In genomic region chr7:16070806-16071205, GRCh38 we compare ENCODE assay signal across 10 cellular contexts.
DNase-seq lines count a peak whose midpoint lies in the region; ATAC-seq, FAIRE-seq and TF ChIP-seq lines count a peak whose summit lies in the region.
"Had no signal": no experiment of that assay in that cellular context is flagged by ENCODE, and none has a peak within 500 bp of the region (broad histone marks: within the 10 kb centered on the region; RNA-seq: fewer than 3 reads in every experiment).

No MANE protein-coding gene starts in this region.

- WGBS in K562 (ENCODE audit: insufficient coverage, low coverage, missing lambda C conversion rate) = 44% methylated on average over 3 of the region's 3 CpGs
- WGBS in psoas muscle, 3 donors = 75 to 80% (median 75%) methylated on average over 3 of the region's 3 CpGs

- H3K4me2 ChIP-seq in K562 (ENCODE audit: insufficient read depth, low read length) (no peak overlapping the region), PC-9 (no peak overlapping the region)
- H3K4me2 ChIP-seq: BLaER1 treated with 17β-estradiol and CSF1 and Interleukin-3, amounts not matched to agents 10 nM and 100 nM had no signal

- TF ChIP-seq POLR2A in K562 (conservative IDR thresholded peaks at IDR 0.05) = no peak

- POLR2A ChIA-PET in K562 (lab: Yijun Ruan, JAX) = no interaction called here
- POLR2A ChIA-PET in PC-9 (lab: Charles Lee; ENCODE audit: unreplicated experiment) = no interaction called here

- TF ChIP-seq EP300 in K562 (IDR thresholded peaks at IDR 0.05; ENCODE audit: low read length) = no peak

- H3K9me3 ChIP-seq in left ventricle myocardium inferior (replicated peaks) (no peaks in the 10 kb centered on the region), right atrium auricular region (no peaks in the 10 kb centered on the region), K562 (replicated peaks; ENCODE audit: control insufficient read depth, insufficient read depth, low read depth, low read length) (no peaks in the 10 kb centered on the region), psoas muscle (no peaks in the 10 kb centered on the region), PC-9 (ENCODE audit: insufficient read depth, low read depth) (no peaks in the 10 kb centered on the region)
- H3K9me3 ChIP-seq: BLaER1 treated with 17β-estradiol and CSF1 and Interleukin-3, amounts not matched to agents 10 nM and 100 nM had no signal

- no peak overlapping the region for H3K9ac ChIP-seq in K562 (ENCODE audit: insufficient read depth in 1 of 2, low read depth in 2 of 2, low read length in 2 of 2)
- H3K9ac ChIP-seq: BLaER1 treated with 17β-estradiol and CSF1 and Interleukin-3, amounts not matched to agents 10 nM and 100 nM had no signal

- H3K9me2 ChIP-seq in PC-9 (ENCODE audit: insufficient read depth) = no peaks in the 10 kb centered on the region

- FAIRE-seq in K562 (lab: Jason Lieb, UNC) = peak; percentile 35

- no peaks in the 10 kb centered on the region for H4K20me1 ChIP-seq in K562 (replicated peaks; ENCODE audit: control insufficient read depth, insufficient read depth, low read length)
- H4K20me1 ChIP-seq in PC-9 (ENCODE audit: insufficient read depth) = no peaks in the 10 kb centered on the region
- H4K20me1 ChIP-seq: BLaER1 treated with 17β-estradiol and CSF1 and Interleukin-3, amounts not matched to agents 10 nM and 100 nM had no signal

- H3K27me3 ChIP-seq in left ventricle myocardium inferior (ENCODE audit: low read depth) (no peaks in the 10 kb centered on the region), right atrium auricular region (no peaks in the 10 kb centered on the region), K562 (ENCODE audit: control insufficient read depth in 2 of 2, insufficient read depth in 2 of 2, low read length in 2 of 2) (no peaks in the 10 kb centered on the region), psoas muscle (ENCODE audit: insufficient read depth in 3 of 3, low read length in 2 of 3) (no peaks in the 10 kb centered on the region), PC-9 (ENCODE audit: insufficient read depth, low read depth) (no peaks in the 10 kb centered on the region)
- H3K27me3 ChIP-seq: BLaER1 treated with 17β-estradiol and CSF1 and Interleukin-3, amounts not matched to agents 10 nM and 100 nM had no signal

- H3K36me3 ChIP-seq in left ventricle myocardium inferior (no peaks in the 10 kb centered on the region), right atrium auricular region (no peaks in the 10 kb centered on the region), K562 (ENCODE audit: control insufficient read depth, insufficient read depth, low read length) (no peaks in the 10 kb centered on the region), psoas muscle (ENCODE audit: insufficient read depth in 1 of 2, low read depth in 1 of 2) (no peaks in the 10 kb centered on the region), PC-9 (ENCODE audit: low read depth) (no peaks in the 10 kb centered on the region)
- H3K36me3 ChIP-seq: BLaER1 treated with 17β-estradiol and CSF1 and Interleukin-3, amounts not matched to agents 10 nM and 100 nM had no signal

- no peak for TF ChIP-seq CTCF in left ventricle myocardium inferior (IDR thresholded peaks at IDR 0.05; ENCODE audit: borderline replicate concordance)
- no peak for TF ChIP-seq CTCF in right atrium auricular region (IDR thresholded peaks at IDR 0.05)
- TF ChIP-seq CTCF in K562 (IDR thresholded peaks at IDR 0.05 in 2 of 3, conservative IDR thresholded peaks at IDR 0.05 in 1 of 3; ENCODE audit: insufficient read depth in 2 of 3, low read depth in 1 of 3, low read length in 3 of 3) = no peak
- no peak for TF ChIP-seq CTCF in psoas muscle (IDR thresholded peaks at IDR 0.05)
- no peak for TF ChIP-seq CTCF in PC-9 (conservative IDR thresholded peaks at IDR 0.05)

- H3K79me2 ChIP-seq in K562 (ENCODE audit: control insufficient read depth, insufficient read depth, low read length) (no peaks in the 10 kb centered on the region), PC-9 (ENCODE audit: low read depth) (no peaks in the 10 kb centered on the region)

- CTCF ChIA-PET in K562 (lab: Yijun Ruan, JAX; ENCODE audit: low intra/inter-chr PET ratio) = interaction anchor here (1.3 kb wide), 1 partner anchor 766 kb away, joined by 6 read pairs; no protein-coding TSS in a partner anchor
- CTCF ChIA-PET in PC-9 (lab: Charles Lee) = interaction anchor here (1.1 to 1.5 kb wide), 2 partner anchors 747 to 1353 kb away, joined by 3 to 6 read pairs; no protein-coding TSS in a partner anchor

- no peaks in the 10 kb centered on the region for H3K9me1 ChIP-seq in K562 (ENCODE audit: control insufficient read depth, insufficient read depth, low read length)

- BruUV-seq in K562 (replicated peaks; lab: Mats Ljungman, UMichigan) = no TSS peak
- no TSS peak for BruUV-seq in PC-9 (replicated peaks; lab: Mats Ljungman, UMichigan)

- ATAC-seq in K562 (no peak), psoas muscle (no peak)
- ATAC-seq: CD8-positive, alpha-beta T cell had no signal

- no peaks in the 10 kb centered on the region for H3F3A ChIP-seq in PC-9 (ENCODE audit: insufficient read depth, low read depth)

- DNase-seq in left ventricle myocardium inferior (no peak), right atrium auricular region (ENCODE audit: low spot score) (no peak), K562 (ENCODE audit: extremely low read depth in 1 of 4, low spot score in 3 of 4) (no peak), psoas muscle (no peak), PC-9 (no peak)
- DNase-seq in activated CD4-positive, alpha-beta T cell treated with anti-CD3 and anti-CD28 coated beads for 4 hours = no peak
- DNase-seq: GOT3, H7 had no signal

- no peak for TF ChIP-seq RAD21 in K562 (CRISPR knock-in tag; conservative IDR thresholded peaks at IDR 0.05 in 1 of 2, IDR thresholded peaks at IDR 0.05 in 1 of 2)

- H3K27ac ChIP-seq in left ventricle myocardium inferior (replicated peaks) = peak overlapping the region; percentile 86
- H3K27ac ChIP-seq in right atrium auricular region = peak overlapping the region in 1 of 2 donors; percentile 41
- H3K27ac ChIP-seq in K562 (ENCODE audit: extremely low read depth, low read depth, low read length) = no peak overlapping the region
- H3K27ac ChIP-seq in psoas muscle = no peak overlapping the region
- no peak overlapping the region for H3K27ac ChIP-seq in PC-9
- H3K27ac ChIP-seq: BLaER1 treated with 17β-estradiol and CSF1 and Interleukin-3, amounts not matched to agents 10 nM and 100 nM had no signal

- in situ Hi-C loops in K562 (cut with MboI) = loop anchor here (25.0 kb wide), 2 partner anchors 759 to 1359 kb away; no protein-coding TSS in a partner anchor

- intact Hi-C loops in left ventricle myocardium inferior (cut with micrococcal nuclease) = loop anchor here (2.0 kb wide), 1 partner anchor 744 kb away; no protein-coding TSS in a partner anchor
- intact Hi-C loops in K562 (cut with micrococcal nuclease) = loop anchor here (1.0 to 10.0 kb wide), 4 partner anchors 614 to 1379 kb away; no protein-coding TSS in a partner anchor
- intact Hi-C loops in psoas muscle (cut with DNase I) = loop anchor here in 1 of 2 donors (2.0 to 10.0 kb wide), 4 partner anchors 354 to 764 kb away; partner anchors contain the start of genes CRPPA and MEOX2
- intact Hi-C loops in PC-9 (cut with micrococcal nuclease; ENCODE audit: unreplicated experiment) = loop anchor here (1.0 to 2.0 kb wide), 3 partner anchors 744 to 1354 kb away; no protein-coding TSS in a partner anchor

- H2AFZ ChIP-seq in K562 (ENCODE audit: low read depth, low read length) (no peak overlapping the region), PC-9 (no peak overlapping the region)

- peak overlapping the region; percentile 29 for H3K4me3 ChIP-seq in left ventricle myocardium inferior
- no peak overlapping the region for H3K4me3 ChIP-seq in right atrium auricular region
- H3K4me3 ChIP-seq in K562 = no peak overlapping the region
- peak overlapping the region; percentile 37 for H3K4me3 ChIP-seq in psoas muscle
- H3K4me3 ChIP-seq in PC-9 = no peak overlapping the region
- H3K4me3 ChIP-seq: BLaER1 treated with 17β-estradiol and CSF1 and Interleukin-3, amounts not matched to agents 10 nM and 100 nM had no signal

- H3K4me1 ChIP-seq in left ventricle myocardium inferior = peaks cover 30% of the 10 kb centered on the region
- H3K4me1 ChIP-seq in right atrium auricular region = peaks cover 0 to 20% of the 10 kb centered on the region in 2 donors
- no peaks in the 10 kb centered on the region for H3K4me1 ChIP-seq in K562 (replicated peaks in 1 of 2; ENCODE audit: control insufficient read depth in 2 of 2, insufficient read depth in 2 of 2, low read length in 2 of 2)
- peaks cover 14% of the 10 kb centered on the region for H3K4me1 ChIP-seq in psoas muscle
- no peaks in the 10 kb centered on the region for H3K4me1 ChIP-seq in PC-9 (replicated peaks; ENCODE audit: insufficient read depth)

TF ChIP-seq in K562, 482 proteins besides CTCF, POLR2A, EP300 and RAD21:
- 0 out of 2 replicates have a peak, but pooled peaks have one; percentile 11 for TF ChIP-seq EP400 (IDR thresholded peaks at IDR 0.05)
- no peak for TF ChIP-seq IRF2 (CRISPR knock-in tag; IDR thresholded peaks at IDR 0.05)
- TF ChIP-seq MAZ (CRISPR knock-in tag; conservative IDR thresholded peaks at IDR 0.05 in 1 of 2, IDR thresholded peaks at IDR 0.05 in 1 of 2) = no peak

Comparison
In these comparisons a context has a peak if more than half of its experiments do, and no peak if none do; other contexts are left out.
1. H3K4me3 ChIP-seq: peak in left ventricle myocardium inferior (single experiment) and psoas muscle (single experiment); none in right atrium auricular region (0 of 2), K562 (single experiment) and PC-9 (single experiment).